ENCODE assay signal across 22 cellular contexts in genomic region chr12:93039062-93039461, GRCh38.
DNase-seq lines count a peak whose midpoint lies in the region; ATAC-seq and TF ChIP-seq lines count a peak whose summit lies in the region.
"Had no signal": no experiment of that assay in that cellular context is flagged by ENCODE, and none has a peak within 500 bp of the region (broad histone marks: within the 10 kb centered on the region; RNA-seq: fewer than 3 reads in every experiment).

No MANE protein-coding gene starts in this region.

- H3K27me3 ChIP-seq in breast epithelium: no peaks in the 10 kb centered on the region
- no peaks in the 10 kb centered on the region for H3K27me3 ChIP-seq in HCT116 (ENCODE audit: insufficient read depth, low read length)
- no peaks in the 10 kb centered on the region for H3K27me3 ChIP-seq in mammary epithelial cell (ENCODE audit: insufficient read depth, low read length)
- H3K27me3 ChIP-seq: MG63, Peyer's patch had no signal

- H4K20me1 ChIP-seq in HCT116 (ENCODE audit: insufficient read depth): no peaks in the 10 kb centered on the region
- no peaks in the 10 kb centered on the region for H4K20me1 ChIP-seq in mammary epithelial cell (ENCODE audit: insufficient read depth, low read length)

- no peaks in the 10 kb centered on the region for H3K9me3 ChIP-seq in breast epithelium
- H3K9me3 ChIP-seq in HCT116 (ENCODE audit: control insufficient read depth in 1 of 2, insufficient read depth in 1 of 2, low read depth in 1 of 2, low read length in 2 of 2): no peaks in the 10 kb centered on the region
- no peaks in the 10 kb centered on the region for H3K9me3 ChIP-seq in mammary epithelial cell (replicated peaks; ENCODE audit: insufficient read depth, low read length)
- H3K9me3 ChIP-seq: MG63, Peyer's patch had no signal

- POLR2A ChIA-PET in MCF 10A (lab: Yijun Ruan, JAX): no interaction called here
- POLR2A ChIA-PET in HCT116 (lab: Charles Lee): no interaction called here

- ATAC-seq in HCT116 (no peak), HG02678 (IDR thresholded peaks at IDR 0.05; ENCODE audit: unreplicated experiment) (no peak), GM19463 (IDR thresholded peaks at IDR 0.05; ENCODE audit: unreplicated experiment) (no peak), GM18502 (IDR thresholded peaks at IDR 0.05; ENCODE audit: poor library complexity, unreplicated experiment) (no peak)
- ATAC-seq: Right ventricle myocardium inferior had no signal

- H3K4me3 Mint-ChIP-seq in MCF 10A (ENCODE audit: unreplicated experiment): no peak overlapping the region
- H3K4me3 Mint-ChIP-seq: B cell; CD14-positive monocyte; T-helper 1 cell treated with Interleukin-12 subunit alpha and Interleukin-12 subunit beta and Interleukin-4 antibody, amounts not matched to agents 30 μg/mL and 1 μg/mL, for 36 hours had no signal

- CTCF ChIA-PET in MCF 10A (lab: Yijun Ruan, JAX) (interaction anchor here (0.6 to 1.5 kb wide), 2 partner anchors 83 to 227 kb away, joined by 3 read pairs; no protein-coding TSS in a partner anchor), HCT116 (lab: Charles Lee) (no interaction called here), mammary epithelial cell (lab: Charles Lee; ENCODE audit: low non-redundant PET) (no interaction called here)

- TF ChIP-seq CTCF in MCF 10A (IDR thresholded peaks at IDR 0.05; ENCODE audit: unreplicated experiment): no peak
- no peak for TF ChIP-seq CTCF in breast epithelium (IDR thresholded peaks at IDR 0.05)
- no peak for TF ChIP-seq CTCF in HCT116 (IDR thresholded peaks at IDR 0.05 in 2 of 3, conservative IDR thresholded peaks at IDR 0.05 in 1 of 3; ENCODE audit: borderline replicate concordance in 1 of 3, insufficient read depth in 1 of 3, low read depth in 2 of 3, low read length in 2 of 3)
- TF ChIP-seq CTCF in mammary epithelial cell (conservative IDR thresholded peaks at IDR 0.05 in 1 of 2, IDR thresholded peaks at IDR 0.05 in 1 of 2; ENCODE audit: extremely low read depth in 1 of 2, insufficient read depth in 1 of 2, low read depth in 1 of 2, low read length in 2 of 2): no peak

- H2AFZ ChIP-seq in HCT116 (ENCODE audit: low read depth, low read length, poor library complexity, severe bottlenecking): no peak overlapping the region
- H2AFZ ChIP-seq in mammary epithelial cell (ENCODE audit: low read depth, low read length): peak overlapping the region; percentile 11

- intact Hi-C loops in MCF 10A (cut with micrococcal nuclease) (no loop called here), breast epithelium (cut with DNase I; ENCODE audit: low total_unique reads) (no loop called here), HCT116 (cut with micrococcal nuclease) (no loop called here), mammary epithelial cell (cut with micrococcal nuclease) (no loop called here)

- H3K9me2 ChIP-seq in HCT116 (ENCODE audit: insufficient read depth): no peaks in the 10 kb centered on the region

- H3K27ac Mint-ChIP-seq in MCF 10A (ENCODE audit: low read depth, unreplicated experiment): no peak overlapping the region
- H3K27ac Mint-ChIP-seq: B cell; T-helper 1 cell treated with Interleukin-12 subunit alpha and Interleukin-12 subunit beta and Interleukin-4 antibody, amounts not matched to agents 30 μg/mL and 1 μg/mL, for 36 hours had no signal

- H3K36me3 ChIP-seq in breast epithelium (no peaks in the 10 kb centered on the region), HCT116 (ENCODE audit: control insufficient read depth in 1 of 2, insufficient read depth in 2 of 2, low read length in 2 of 2) (no peaks in the 10 kb centered on the region), mammary epithelial cell (ENCODE audit: insufficient read depth, low read length) (no peaks in the 10 kb centered on the region)
- H3K36me3 ChIP-seq: MG63, Peyer's patch had no signal

- dilution Hi-C loops in mammary epithelial cell (cut with HindIII; ENCODE audit: low sequenced_read_pairs): no loop called here

- RAD21 ChIA-PET in HCT116 (lab: Charles Lee; ENCODE audit: low non-redundant PET in 1 of 2, low total read pairs in 2 of 2, uncharacterized antibody in 2 of 2, unreplicated experiment in 2 of 2): no interaction called here

- in situ Hi-C loops in mammary epithelial cell (cut with MboI; ENCODE audit: low sequenced_read_pairs in 2 of 2): no loop called here

- no peaks in the 10 kb centered on the region for H3K9me3 Mint-ChIP-seq in MCF 10A (ENCODE audit: unreplicated experiment)
- H3K9me3 Mint-ChIP-seq: T-helper 1 cell treated with Interleukin-12 subunit alpha and Interleukin-12 subunit beta and Interleukin-4 antibody, amounts not matched to agents 30 μg/mL and 1 μg/mL, for 36 hours had no signal

- H3K4me1 ChIP-seq in breast epithelium (no peaks in the 10 kb centered on the region), HCT116 (ENCODE audit: control insufficient read depth in 1 of 2, insufficient read depth in 2 of 2, low read length in 2 of 2) (no peaks in the 10 kb centered on the region), mammary epithelial cell (ENCODE audit: insufficient read depth, low read length) (no peaks in the 10 kb centered on the region)

- BruUV-seq in MCF 10A (replicated peaks; lab: Mats Ljungman, UMichigan) (no TSS peak), HCT116 (replicated peaks; lab: Mats Ljungman, UMichigan) (no TSS peak), mammary epithelial cell (replicated peaks; lab: Mats Ljungman, UMichigan) (no TSS peak)

- no peaks in the 10 kb centered on the region for H3K36me3 Mint-ChIP-seq in MCF 10A (ENCODE audit: insufficient read depth, unreplicated experiment)
- H3K36me3 Mint-ChIP-seq: CD14-positive monocyte had no signal

- H3K27ac ChIP-seq in breast epithelium: no peak overlapping the region
- no peak overlapping the region for H3K27ac ChIP-seq in HCT116 (ENCODE audit: low read depth, low read length)
- H3K27ac ChIP-seq in mammary epithelial cell (ENCODE audit: insufficient read depth, low read depth, low read length): no peak overlapping the region
- H3K27ac ChIP-seq: Peyer's patch had no signal

- H3K79me2 ChIP-seq in HCT116 (ENCODE audit: insufficient read depth, low read length) (no peaks in the 10 kb centered on the region), mammary epithelial cell (ENCODE audit: insufficient read depth, low read length) (no peaks in the 10 kb centered on the region)

- TF ChIP-seq POLR2A in breast epithelium (IDR thresholded peaks at IDR 0.05) (no peak), HCT116 (IDR thresholded peaks at IDR 0.05; ENCODE audit: borderline replicate concordance, extremely low read depth, insufficient read depth, insufficient read length) (no peak)

- H3K4me2 ChIP-seq in HCT116 (ENCODE audit: low read length): no peak overlapping the region
- no peak overlapping the region for H3K4me2 ChIP-seq in mammary epithelial cell (ENCODE audit: insufficient read depth, low read depth, low read length)

- TF ChIP-seq RAD21 in HCT116 (IDR thresholded peaks at IDR 0.05; ENCODE audit: low read depth): no peak

- H3K27me3 Mint-ChIP-seq in MCF 10A (ENCODE audit: insufficient read depth, unreplicated experiment): no peaks in the 10 kb centered on the region

- DNase-seq in MCF 10A (ENCODE audit: unreplicated experiment) (peak; percentile 20), breast epithelium (ENCODE audit: low spot score in 2 of 2) (no peak), HCT116 (ENCODE audit: low read depth, low spot score) (no peak), mammary epithelial cell (peak; percentile 5), iris pigment epithelial cell (ENCODE audit: low read depth) (peak; percentile 16)
- DNase-seq: 8988T, DMS79 treated with DMSO at 0.1 percent for 48 hours, Kasumi-1, MG63, NCI-H1048, NCI-H1417 treated with DMSO at 0.1 percent for 48 hours, NCI-H187, NCI-H446, NCI-H526, Peyer's patch had no signal

- H3K4me1 Mint-ChIP-seq in MCF 10A (ENCODE audit: insufficient read depth, unreplicated experiment): no peaks in the 10 kb centered on the region
- H3K4me1 Mint-ChIP-seq: B cell had no signal

- 64% methylated on average over 4 of the region's 4 CpGs for WGBS in mammary epithelial cell (ENCODE audit: low coverage, missing lambda C conversion rate)

- no peak overlapping the region for H3K9ac ChIP-seq in HCT116 (ENCODE audit: low read length)
- no peak overlapping the region for H3K9ac ChIP-seq in mammary epithelial cell (ENCODE audit: insufficient read depth, low read length)

- H3K4me3 ChIP-seq in breast epithelium (no peak overlapping the region), HCT116 (replicated peaks in 1 of 2; ENCODE audit: low read depth in 1 of 2, low read length in 2 of 2) (no peak overlapping the region), mammary epithelial cell (replicated peaks in 1 of 3; ENCODE audit: insufficient read depth in 1 of 3, low read depth in 2 of 3, low read length in 3 of 3) (no peak overlapping the region)
- H3K4me3 ChIP-seq: MG63, Peyer's patch had no signal

TF ChIP-seq in HCT116, 20 proteins besides CTCF, POLR2A, EP300 and RAD21:
- TF ChIP-seq CEBPB (IDR thresholded peaks at IDR 0.05; ENCODE audit: low read depth) (0 out of 2 replicates have a peak, but pooled peaks have one; percentile 26), POLR2AphosphoS5 (IDR thresholded peaks at IDR 0.05; ENCODE audit: low read depth, low read length) (no peak), EZH2phosphoT487 (IDR thresholded peaks at IDR 0.05; ENCODE audit: borderline replicate concordance) (no peak), SIN3A (IDR thresholded peaks at IDR 0.05; ENCODE audit: low read depth) (no peak)
- TF ChIP-seq, protein P1, sequence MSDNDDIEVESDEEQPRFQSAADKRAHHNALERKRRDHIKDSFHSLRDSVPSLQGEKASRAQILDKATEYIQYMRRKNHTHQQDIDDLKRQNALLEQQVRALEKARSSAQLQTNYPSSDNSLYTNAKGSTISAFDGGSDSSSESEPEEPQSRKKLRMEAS (IDR thresholded peaks at IDR 0.05): no peak
TF ChIP-seq in HCT116: peak in this region for 1.

Comparison
In these comparisons a context has a peak if more than half of its experiments do, and no peak if none do; other contexts are left out.
1. DNase-seq: peak in MCF 10A (single experiment), mammary epithelial cell (single experiment) and iris pigment epithelial cell (single experiment); none in breast epithelium (0 of 2) and HCT116 (single experiment).